Comparison of ENCODE assay signal across 7 cellular contexts in genomic region chr7:25894902-25895791, GRCh38.
A peak's percentile ranks its signal among the peaks of the same experiment; 100 is the strongest.
DNase-seq lines count a peak whose midpoint lies in the region; ATAC-seq, FAIRE-seq and TF ChIP-seq lines count a peak whose summit lies in the region.

No MANE protein-coding gene starts in this region.

- H3K23me2 ChIP-seq in H1 (ENCODE audit: low read depth, low read length): peaks cover 3% of the 10 kb centered on the region; the same call in 1 of the 2 replicates

- no peaks in the 10 kb centered on the region for H3K79me2 ChIP-seq in H1 (ENCODE audit: control insufficient read depth in 1 of 2, insufficient read depth in 2 of 2, low read length in 2 of 2)

- peak overlapping the region; percentile 75 to 81 for H3K4me2 ChIP-seq in H1 (ENCODE audit: insufficient read depth in 1 of 2, low read depth in 2 of 2, low read length in 2 of 2)

- peak; percentile 15 to 43; a peak in 2 of 4 replicates for TF ChIP-seq RAD21 in H1 (IDR thresholded peaks at IDR 0.05 in 1 of 2, conservative IDR thresholded peaks at IDR 0.05 in 1 of 2; ENCODE audit: low read depth in 2 of 2, low read length in 2 of 2)

- H3K27ac ChIP-seq in H1 (ENCODE audit: low read depth, low read length): no peak overlapping the region

- no peak overlapping the region for H3K4ac ChIP-seq in H1 (replicated peaks; ENCODE audit: insufficient read length, low read depth, low read length)

- H4K91ac ChIP-seq in H1 (replicated peaks; ENCODE audit: insufficient read length, low read length): peak overlapping the region; percentile 29

- H3K27me3 ChIP-seq in H1 (replicated peaks in 1 of 4; ENCODE audit: control insufficient read depth in 3 of 4, extremely low read depth in 1 of 4, insufficient read depth in 3 of 4, low read length in 3 of 4): no peaks in the 10 kb centered on the region

- H2BK120ac ChIP-seq in H1 (replicated peaks; ENCODE audit: low read depth, low read length): no peak overlapping the region

- H3K36me3 ChIP-seq in H1 (ENCODE audit: control insufficient read depth in 2 of 4, insufficient read depth in 4 of 4, low read length in 3 of 4): no peaks in the 10 kb centered on the region

- H2BK12ac ChIP-seq in H1 (ENCODE audit: low read depth, low read length): no peak overlapping the region

- 27% methylated on average over 30 of the region's 30 CpGs; no CpG with 5 or more reads in 1 of the 2 experiments for WGBS in H1 (ENCODE audit: extremely low coverage in 1 of 2, insufficient coverage in 1 of 2, insufficient read length in 1 of 2, insufficient replicate concordance in 2 of 2, low coverage in 1 of 2, low lambda C conversion rate in 2 of 2, missing lambda C conversion rate in 1 of 2), 2 experiments

- peak; percentile 50 to 65 (median 53) for TF ChIP-seq CTCF in H1 (IDR thresholded peaks at IDR 0.05; ENCODE audit: control extremely low read depth in 1 of 3, insufficient read depth in 1 of 3, low read depth in 1 of 3, low read length in 3 of 3)

- no peaks in the 10 kb centered on the region for H4K20me1 ChIP-seq in H1 (replicated peaks in 1 of 2; ENCODE audit: control insufficient read depth in 1 of 2, insufficient read depth in 2 of 2, low read length in 2 of 2)

- no peak overlapping the region for H2BK20ac ChIP-seq in H1 (ENCODE audit: low read length)

- H2BK5ac ChIP-seq in H1 (ENCODE audit: low read depth, low read length): no peak overlapping the region

- H3K18ac ChIP-seq in H1 (ENCODE audit: extremely low read depth, low read length): no peak overlapping the region; the same call in 1 of the 2 replicates

- peak overlapping the region; percentile 54 to 76 (median 62) for H3K4me3 ChIP-seq in H1 (ENCODE audit: extremely low read depth in 1 of 4, insufficient read depth in 2 of 4, low read depth in 3 of 4, low read length in 4 of 4)

- no peak overlapping the region for H2AK5ac ChIP-seq in H1 (ENCODE audit: low read depth, low read length)

- H3K56ac ChIP-seq in H1 (replicated peaks; ENCODE audit: insufficient read length, low read depth, low read length): peak overlapping the region; percentile 24

- H4K5ac ChIP-seq in H1 (ENCODE audit: insufficient read length, low read depth, low read length): no peak overlapping the region

- DNase-seq in NCI-H510A (lab: John Stamatoyannopoulos, UW): peak; percentile 48
- DNase-seq in activated CD8-positive, alpha-beta memory T cell treated with anti-CD3 and anti-CD28 coated beads for 24 hours: peak; percentile 81
- peak in 1 of 2 experiments; percentile 87 for DNase-seq in H1 (ENCODE audit: low read depth in 1 of 2, low spot score in 2 of 2)
- peak; percentile 62 for DNase-seq in midbrain (lab: John Stamatoyannopoulos, UW)
- peak; percentile 29 to 32 for DNase-seq in stimulated activated CD8-positive, alpha-beta memory T cell treated with anti-CD3 and anti-CD28 coated beads, Interleukin-4, amount 100 ng/mL, for 4 hours (ENCODE audit: low read depth in 2 of 2, low spot score in 1 of 2)

- TF ChIP-seq POLR2A in H1 (IDR thresholded peaks at IDR 0.05; ENCODE audit: control extremely low read depth in 1 of 2, low read depth in 2 of 2, low read length in 2 of 2): no peak

- TF ChIP-seq EP300 in H1 (IDR thresholded peaks at IDR 0.05; ENCODE audit: borderline replicate concordance in 1 of 2, low read depth in 2 of 2, low read length in 2 of 2): no peak

- CTCF ChIA-PET in H1 (lab: Charles Lee; ENCODE audit: partially characterized antibody): interaction anchor here (0.6 to 6.4 kb wide), 34 partner anchors 9 to 1245 kb away, joined by 3 to 96 read pairs (median 4); partner anchors contain the start of gene NFE2L3

- H2AFZ ChIP-seq in H1 (ENCODE audit: low read length): peak overlapping the region; percentile 67

- no peak for FAIRE-seq in H1 (lab: Jason Lieb, UNC)

- no peak overlapping the region for H4K8ac ChIP-seq in H1 (ENCODE audit: extremely low read depth, insufficient read depth, low read length)

- peaks cover 0 to 7% (median 2%) of the 10 kb centered on the region in 4 experiments; a peak in 3 of 7 replicates for H3K4me1 ChIP-seq in H1 (replicated peaks in 1 of 4; ENCODE audit: control insufficient read depth in 3 of 4, insufficient read depth in 4 of 4, low read length in 3 of 4)

- POLR2A ChIA-PET in H1 (lab: Charles Lee; ENCODE audit: partially characterized antibody): interaction anchor here (1.0 to 3.4 kb wide), 7 partner anchors 52 to 307 kb away, joined by 3 to 19 read pairs (median 6); partner anchors contain the start of genes CBX3 and HNRNPA2B1

- H3K23ac ChIP-seq in H1 (ENCODE audit: insufficient read length): no peak overlapping the region

- ATAC-seq in GM18499 (IDR thresholded peaks at IDR 0.05; ENCODE audit: insufficient read depth, unreplicated experiment) (peak; percentile 38), HG02763 (IDR thresholded peaks at IDR 0.05; ENCODE audit: unreplicated experiment) (peak; percentile 58)

- no peaks in the 10 kb centered on the region for H3K79me1 ChIP-seq in H1 (ENCODE audit: low read depth, low read length)

- no peak overlapping the region for H3K14ac ChIP-seq in H1 (ENCODE audit: insufficient read length)

- no peaks in the 10 kb centered on the region for H3K9me3 ChIP-seq in H1 (ENCODE audit: insufficient read depth in 2 of 2, low read depth in 1 of 2, low read length in 1 of 2)

- no peak overlapping the region for H2BK15ac ChIP-seq in H1 (ENCODE audit: low read length)

- H3K9ac ChIP-seq in H1 (replicated peaks in 1 of 4; ENCODE audit: extremely low read depth in 1 of 4, low read depth in 3 of 4, low read length in 3 of 4): peak overlapping the region in 1 of 4 experiments; percentile 25; a peak in 1 of 7 replicates

TF ChIP-seq in H1, 55 proteins besides CTCF, POLR2A, EP300 and RAD21:
- TF ChIP-seq YY1 (IDR thresholded peaks at IDR 0.05; ENCODE audit: low read depth, low read length) (0 out of 2 replicates have a peak, but pooled peaks have one; percentile 34), EZH2 (IDR thresholded peaks at IDR 0.05; ENCODE audit: low read depth, low read length, severe bottlenecking) (no peak), POU5F1 (IDR thresholded peaks at IDR 0.05; ENCODE audit: low read depth, low read length) (no peak), SUZ12 (IDR thresholded peaks at IDR 0.05; ENCODE audit: low read length) (no peak), KDM4A (IDR thresholded peaks at IDR 0.05; ENCODE audit: low read depth, low read length, severe bottlenecking) (peak; percentile 73), RBBP5 (IDR thresholded peaks at IDR 0.05; ENCODE audit: borderline replicate concordance, low read depth, low read length) (peak; percentile 59; the same call in 1 of the 2 replicates), EGR1 (IDR thresholded peaks at IDR 0.05; ENCODE audit: borderline replicate concordance, low read depth, low read length) (peak; percentile 74; the same call in 1 of the 2 replicates), SIRT6 (IDR thresholded peaks at IDR 0.05; ENCODE audit: low read length) (no peak), ASH2L (IDR thresholded peaks at IDR 0.05; ENCODE audit: low read length) (peak; percentile 82), JUN (IDR thresholded peaks at IDR 0.05; ENCODE audit: low read depth, low read length) (no peak)
